ENCODE assay signal across 8 cellular contexts in genomic region chr9:4986291-4986690, GRCh38. TPM values are rescaled to one million over a fixed set of nuclear protein-coding genes. Genes with fewer than 3 reads are reported as not detected.
DNase-seq lines count a peak whose midpoint lies in the region; ATAC-seq and TF ChIP-seq lines count a peak whose summit lies in the region.

No MANE protein-coding gene starts in this region.

- no peak for TF ChIP-seq EP300 in neural cell (conservative IDR thresholded peaks at IDR 0.05; ENCODE audit: poor library complexity, severe bottlenecking)

- no peaks in the 10 kb centered on the region for H3K27me3 Mint-ChIP-seq in dendritic cell treated with granulocyte-macrophage colony-stimulating factor and Interleukin-4, amounts not matched to agents 40 ng/mL and 50 ng/mL, for 4 days

- ATAC-seq in HG03280 (IDR thresholded peaks at IDR 0.05; ENCODE audit: unreplicated experiment) (no peak), left lobe of liver (no peak)

- H3K4me3 ChIP-seq in MM.1S (ENCODE audit: low read length), result peak overlapping the region; percentile 82
- peak overlapping the region; percentile 84 for H3K4me3 ChIP-seq in neural cell (ENCODE audit: low read length)

- no peaks in the 10 kb centered on the region for H3K9me3 Mint-ChIP-seq in dendritic cell treated with granulocyte-macrophage colony-stimulating factor and Interleukin-4, amounts not matched to agents 40 ng/mL and 50 ng/mL, for 4 days

- H3K79me2 ChIP-seq in MM.1S (ENCODE audit: low read length) (peaks cover 36% of the 10 kb centered on the region), neural cell (replicated peaks; ENCODE audit: insufficient read depth, low read length) (peaks cover 11% of the 10 kb centered on the region)

- H3K27me3 ChIP-seq in MM.1S (replicated peaks; ENCODE audit: insufficient read depth, low read length), result no peaks in the 10 kb centered on the region
- H3K27me3 ChIP-seq in neural cell (ENCODE audit: insufficient read depth, low read depth, low read length), result no peaks in the 10 kb centered on the region

- H3K36me3 ChIP-seq in MM.1S (replicated peaks; ENCODE audit: insufficient read depth, low read length) (no peaks in the 10 kb centered on the region), neural cell (ENCODE audit: insufficient read depth, low read length) (no peaks in the 10 kb centered on the region)

- TF ChIP-seq RAD21 in neural cell (conservative IDR thresholded peaks at IDR 0.05), result no peak

- peaks cover 29% of the 10 kb centered on the region for H3K36me3 Mint-ChIP-seq in dendritic cell treated with granulocyte-macrophage colony-stimulating factor and Interleukin-4, amounts not matched to agents 40 ng/mL and 50 ng/mL, for 4 days (ENCODE audit: low read depth)

- H3K9ac ChIP-seq in MM.1S (ENCODE audit: low read length) (peak overlapping the region; percentile 81; the same call in 1 of the 2 replicates), neural cell (ENCODE audit: low read length) (peak overlapping the region; percentile 79)

- no peak overlapping the region for H3K4me3 Mint-ChIP-seq in dendritic cell treated with granulocyte-macrophage colony-stimulating factor and Interleukin-4, amounts not matched to agents 40 ng/mL and 50 ng/mL, for 4 days

- H3K27ac Mint-ChIP-seq in dendritic cell treated with granulocyte-macrophage colony-stimulating factor and Interleukin-4, amounts not matched to agents 40 ng/mL and 50 ng/mL, for 4 days, result peak overlapping the region; percentile 97

- H4K20me1 ChIP-seq in MM.1S (ENCODE audit: insufficient read depth, low read length), result no peaks in the 10 kb centered on the region
- H4K20me1 ChIP-seq in neural cell (ENCODE audit: insufficient read depth), result no peaks in the 10 kb centered on the region

- DNase-seq in CD1c-positive myeloid dendritic cell (ENCODE audit: extremely low spot score) (peak; percentile 61), MM.1S (no peak), NCI-H2171 (lab: John Stamatoyannopoulos, UW) (no peak), left lobe of liver (ENCODE audit: low spot score) (no peak), NCI-H1436 treated with DMSO at 0.1 percent for 48 hours (lab: John Stamatoyannopoulos, UW) (no peak)

- peak overlapping the region; percentile 84 for H3K4me2 ChIP-seq in MM.1S (ENCODE audit: low read depth, low read length)
- peak overlapping the region; percentile 62 for H3K4me2 ChIP-seq in neural cell (ENCODE audit: low read length)

- peak overlapping the region; percentile 89 for H2AFZ ChIP-seq in MM.1S (ENCODE audit: low read length)
- H2AFZ ChIP-seq in neural cell (ENCODE audit: low read depth, low read length), result no peak overlapping the region

- H3F3A ChIP-seq in MM.1S (ENCODE audit: insufficient read depth, low read length), result peaks cover 31% of the 10 kb centered on the region
- peaks cover 12% of the 10 kb centered on the region for H3F3A ChIP-seq in neural cell (ENCODE audit: insufficient read depth, low read length, poor library complexity, severe bottlenecking)

- H3K4me1 ChIP-seq in MM.1S (ENCODE audit: low read length), result peaks cover 33% of the 10 kb centered on the region

- TF ChIP-seq CTCF in MM.1S (IDR thresholded peaks at IDR 0.05; ENCODE audit: low read length), result no peak
- no peak for TF ChIP-seq CTCF in neural cell (IDR thresholded peaks at IDR 0.05; ENCODE audit: poor library complexity, severe bottlenecking)

- intact Hi-C loops in dendritic cell treated with granulocyte-macrophage colony-stimulating factor and Interleukin-4, amounts not matched to agents 40 ng/mL and 50 ng/mL, for 4 days (cut with micrococcal nuclease), result loop anchor here (5.0 to 10.0 kb wide), 4 partner anchors 134 to 469 kb away; partner anchors contain the start of genes CD274, CDC37L1 and RCL1

- no peaks in the 10 kb centered on the region for H3K9me2 ChIP-seq in MM.1S (replicated peaks; ENCODE audit: insufficient read depth, low read length)
- H3K9me2 ChIP-seq in neural cell (ENCODE audit: insufficient read depth, low read length), result no peaks in the 10 kb centered on the region

- H3K9me3 ChIP-seq in MM.1S (replicated peaks; ENCODE audit: insufficient read depth, low read length) (no peaks in the 10 kb centered on the region), neural cell (ENCODE audit: low read length) (no peaks in the 10 kb centered on the region)

- H3K4me1 Mint-ChIP-seq in dendritic cell treated with granulocyte-macrophage colony-stimulating factor and Interleukin-4, amounts not matched to agents 40 ng/mL and 50 ng/mL, for 4 days (ENCODE audit: low read depth), result peaks cover 36% of the 10 kb centered on the region

- peak overlapping the region; percentile 92; the same call in 1 of the 2 replicates for H3K27ac ChIP-seq in MM.1S (ENCODE audit: low read length)
- peak overlapping the region; percentile 82 for H3K27ac ChIP-seq in neural cell (ENCODE audit: low read length)

TF ChIP-seq in neural cell, 6 proteins besides CTCF, POLR2A, EP300 and RAD21:
- TF ChIP-seq EZH2 (IDR thresholded peaks at IDR 0.05; ENCODE audit: borderline replicate concordance, insufficient read depth, low read length, poor library complexity, severe bottlenecking) (no peak), MXI1 (conservative IDR thresholded peaks at IDR 0.05; ENCODE audit: poor library complexity, severe bottlenecking) (peak; percentile 11)

RNA-seq across cellular contexts. Expression of gene JAK2, which starts 1.2 kb away (rescaled TPM):
- polyA plus RNA-seq in neural cell, result 16.9 and 19.7 TPM in 2 replicates
- polyA minus RNA-seq in neural cell, result 40.9 and 46.4 TPM in 2 replicates
- total RNA-seq in left lobe of liver, result 3.9 TPM
